ENCODE assay signal across 1 cellular context in the genomic region with DNA sequence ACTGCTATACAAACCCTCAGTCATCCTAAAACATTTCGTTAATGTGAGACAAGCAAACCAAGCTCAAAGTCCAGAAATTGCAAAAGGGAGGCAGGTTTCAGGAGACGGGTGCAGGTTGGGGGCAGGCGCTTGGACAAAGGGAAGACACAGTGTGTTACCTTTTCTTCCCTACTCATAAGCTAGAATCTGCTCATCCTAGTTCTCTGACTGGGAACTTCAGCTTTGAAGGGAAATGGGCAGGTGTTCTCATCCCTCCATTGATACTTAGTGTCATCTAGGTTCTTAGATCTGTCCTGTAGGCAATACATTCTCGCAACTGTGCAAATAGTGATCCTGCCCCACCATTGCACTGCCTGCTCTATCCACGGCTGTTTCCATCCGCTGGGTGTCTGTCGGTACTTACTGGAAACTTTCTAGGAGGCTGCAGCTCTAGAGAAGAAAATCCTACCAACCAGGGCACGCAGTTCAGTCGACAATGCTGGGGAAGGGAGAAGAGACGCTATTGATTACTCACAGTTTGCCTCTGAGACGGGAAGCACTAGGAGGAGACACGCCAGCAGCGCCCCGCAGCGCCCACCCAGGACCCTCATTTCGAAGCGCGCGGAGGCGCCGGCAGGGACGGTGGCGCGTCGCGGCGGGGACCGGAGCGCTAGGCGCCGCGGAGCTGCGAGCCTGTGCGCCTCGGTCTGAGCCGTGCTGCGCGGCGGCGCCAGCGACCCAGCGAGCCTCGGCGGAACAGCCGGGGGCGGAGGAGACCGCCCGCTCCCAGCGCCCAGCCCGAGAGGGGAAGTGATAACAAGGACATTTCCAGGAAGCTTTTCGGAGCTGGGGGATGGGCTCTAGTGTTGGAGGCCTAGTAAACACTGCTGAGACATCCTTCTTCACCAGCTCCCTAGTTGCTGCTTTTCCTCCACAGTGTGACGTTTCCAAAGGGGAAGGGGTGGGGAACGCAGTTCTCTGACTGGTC.
TF ChIP-seq lines count a peak whose summit lies in the region.

Gene PROS1 (minus strand): TSS at position 737 of the 967 bp plus-strand sequence. CDS start 147 bp downstream, at position 590.

TF ChIP-seq in HepG2, 621 proteins besides CTCF, POLR2A, EP300 and RAD21 (continued from another document and continues in another):
- peak; percentile 73; the same call in 1 of the 2 replicates for TF ChIP-seq ARID4A (CRISPR knock-in tag; IDR thresholded peaks at IDR 0.05; ENCODE audit: borderline replicate concordance)
- peak; percentile 94 for TF ChIP-seq RBFOX2 (IDR thresholded peaks at IDR 0.05; ENCODE audit: low read depth, low read length)
- peak; percentile 64; the same call in 1 of the 2 replicates for TF ChIP-seq HDAC2 (CRISPR knock-in tag; IDR thresholded peaks at IDR 0.05)
- TF ChIP-seq RFXAP (CRISPR knock-in tag; IDR thresholded peaks at IDR 0.05; ENCODE audit: borderline replicate concordance): no peak; the same call in 1 of the 2 replicates
- no peak for TF ChIP-seq SOX13 (IDR thresholded peaks at IDR 0.05)
- peak in 1 of 2 experiments; percentile 46; a peak in 1 of 4 replicates for TF ChIP-seq SOX13 (CRISPR knock-in tag; conservative IDR thresholded peaks at IDR 0.05 in 1 of 2, IDR thresholded peaks at IDR 0.05 in 1 of 2)
- TF ChIP-seq GATAD2A (CRISPR knock-in tag; IDR thresholded peaks at IDR 0.05): 0 out of 2 replicates have a peak, but pooled peaks have one; percentile 16
- peak; percentile 73; the same call in 1 of the 2 replicates for TF ChIP-seq HDAC1 (CRISPR knock-in tag; IDR thresholded peaks at IDR 0.05)
- TF ChIP-seq TIGD3 (CRISPR knock-in tag; IDR thresholded peaks at IDR 0.05; ENCODE audit: borderline replicate concordance): peak; percentile 63; the same call in 1 of the 2 replicates
- TF ChIP-seq, protein P1, sequence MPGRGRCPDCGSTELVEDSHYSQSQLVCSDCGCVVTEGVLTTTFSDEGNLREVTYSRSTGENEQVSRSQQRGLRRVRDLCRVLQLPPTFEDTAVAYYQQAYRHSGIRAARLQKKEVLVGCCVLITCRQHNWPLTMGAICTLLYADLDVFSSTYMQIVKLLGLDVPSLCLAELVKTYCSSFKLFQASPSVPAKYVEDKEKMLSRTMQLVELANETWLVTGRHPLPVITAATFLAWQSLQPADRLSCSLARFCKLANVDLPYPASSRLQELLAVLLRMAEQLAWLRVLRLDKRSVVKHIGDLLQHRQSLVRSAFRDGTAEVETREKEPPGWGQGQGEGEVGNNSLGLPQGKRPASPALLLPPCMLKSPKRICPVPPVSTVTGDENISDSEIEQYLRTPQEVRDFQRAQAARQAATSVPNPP (CRISPR knock-in tag; IDR thresholded peaks at IDR 0.05): peak; percentile 52; the same call in 1 of the 2 replicates
- TF ChIP-seq, protein P2, sequence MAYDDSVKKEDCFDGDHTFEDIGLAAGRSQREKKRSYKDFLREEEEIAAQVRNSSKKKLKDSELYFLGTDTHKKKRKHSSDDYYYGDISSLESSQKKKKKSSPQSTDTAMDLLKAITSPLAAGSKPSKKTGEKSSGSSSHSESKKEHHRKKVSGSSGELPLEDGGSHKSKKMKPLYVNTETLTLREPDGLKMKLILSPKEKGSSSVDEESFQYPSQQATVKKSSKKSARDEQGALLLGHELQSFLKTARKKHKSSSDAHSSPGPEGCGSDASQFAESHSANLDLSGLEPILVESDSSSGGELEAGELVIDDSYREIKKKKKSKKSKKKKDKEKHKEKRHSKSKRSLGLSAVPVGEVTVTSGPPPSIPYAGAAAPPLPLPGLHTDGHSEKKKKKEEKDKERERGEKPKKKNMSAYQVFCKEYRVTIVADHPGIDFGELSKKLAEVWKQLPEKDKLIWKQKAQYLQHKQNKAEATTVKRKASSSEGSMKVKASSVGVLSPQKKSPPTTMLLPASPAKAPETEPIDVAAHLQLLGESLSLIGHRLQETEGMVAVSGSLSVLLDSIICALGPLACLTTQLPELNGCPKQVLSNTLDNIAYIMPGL (CRISPR knock-in tag; IDR thresholded peaks at IDR 0.05; ENCODE audit: borderline replicate concordance in 1 of 2, low read depth in 1 of 2): peak; percentile 27 to 73; a peak in 3 of 4 replicates
- peak; percentile 62; the same call in 1 of the 2 replicates for TF ChIP-seq DNMT1 (CRISPR knock-in tag; IDR thresholded peaks at IDR 0.05)
- TF ChIP-seq, protein P3, sequence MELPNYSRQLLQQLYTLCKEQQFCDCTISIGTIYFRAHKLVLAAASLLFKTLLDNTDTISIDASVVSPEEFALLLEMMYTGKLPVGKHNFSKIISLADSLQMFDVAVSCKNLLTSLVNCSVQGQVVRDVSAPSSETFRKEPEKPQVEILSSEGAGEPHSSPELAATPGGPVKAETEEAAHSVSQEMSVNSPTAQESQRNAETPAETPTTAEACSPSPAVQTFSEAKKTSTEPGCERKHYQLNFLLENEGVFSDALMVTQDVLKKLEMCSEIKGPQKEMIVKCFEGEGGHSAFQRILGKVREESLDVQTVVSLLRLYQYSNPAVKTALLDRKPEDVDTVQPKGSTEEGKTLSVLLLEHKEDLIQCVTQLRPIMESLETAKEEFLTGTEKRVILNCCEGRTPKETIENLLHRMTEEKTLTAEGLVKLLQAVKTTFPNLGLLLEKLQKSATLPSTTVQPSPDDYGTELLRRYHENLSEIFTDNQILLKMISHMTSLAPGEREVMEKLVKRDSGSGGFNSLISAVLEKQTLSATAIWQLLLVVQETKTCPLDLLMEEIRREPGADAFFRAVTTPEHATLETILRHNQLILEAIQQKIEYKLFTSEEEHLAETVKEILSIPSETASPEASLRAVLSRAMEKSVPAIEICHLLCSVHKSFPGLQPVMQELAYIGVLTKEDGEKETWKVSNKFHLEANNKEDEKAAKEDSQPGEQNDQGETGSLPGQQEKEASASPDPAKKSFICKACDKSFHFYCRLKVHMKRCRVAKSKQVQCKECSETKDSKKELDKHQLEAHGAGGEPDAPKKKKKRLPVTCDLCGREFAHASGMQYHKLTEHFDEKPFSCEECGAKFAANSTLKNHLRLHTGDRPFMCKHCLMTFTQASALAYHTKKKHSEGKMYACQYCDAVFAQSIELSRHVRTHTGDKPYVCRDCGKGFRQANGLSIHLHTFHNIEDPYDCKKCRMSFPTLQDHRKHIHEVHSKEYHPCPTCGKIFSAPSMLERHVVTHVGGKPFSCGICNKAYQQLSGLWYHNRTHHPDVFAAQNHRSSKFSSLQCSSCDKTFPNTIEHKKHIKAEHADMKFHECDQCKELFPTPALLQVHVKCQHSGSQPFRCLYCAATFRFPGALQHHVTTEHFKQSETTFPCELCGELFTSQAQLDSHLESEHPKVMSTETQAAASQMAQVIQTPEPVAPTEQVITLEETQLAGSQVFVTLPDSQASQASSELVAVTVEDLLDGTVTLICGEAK (IDR thresholded peaks at IDR 0.05): no peak
- TF ChIP-seq, protein P3 (CRISPR knock-in tag; IDR thresholded peaks at IDR 0.05): peak; percentile 71; the same call in 1 of the 2 replicates
- no peak for TF ChIP-seq ATRX (CRISPR knock-in tag; IDR thresholded peaks at IDR 0.05; ENCODE audit: borderline replicate concordance)
- 0 out of 2 replicates have a peak, but pooled peaks have one; percentile 52 for TF ChIP-seq ZNF749 (CRISPR knock-in tag; IDR thresholded peaks at IDR 0.05; ENCODE audit: borderline replicate concordance)
- no peak for TF ChIP-seq ZNF350 (CRISPR knock-in tag; IDR thresholded peaks at IDR 0.05; ENCODE audit: borderline replicate concordance, low read depth)
- peak; percentile 49; the same call in 1 of the 2 replicates for TF ChIP-seq ZNF274 (CRISPR knock-in tag; IDR thresholded peaks at IDR 0.05)
- TF ChIP-seq ZNF143 (CRISPR knock-in tag; IDR thresholded peaks at IDR 0.05): no peak
- TF ChIP-seq U2AF1 (optimal IDR thresholded peaks at IDR 0.05; ENCODE audit: low read depth, low read length): no peak
- TF ChIP-seq ZNF225 (CRISPR knock-in tag; IDR thresholded peaks at IDR 0.05): peak; percentile 71; the same call in 1 of the 2 replicates
- TF ChIP-seq ESRRA (CRISPR knock-in tag; IDR thresholded peaks at IDR 0.05; ENCODE audit: low read depth): 0 out of 2 replicates have a peak, but pooled peaks have one; percentile 11
- TF ChIP-seq ZNF367 (CRISPR knock-in tag; IDR thresholded peaks at IDR 0.05; ENCODE audit: borderline replicate concordance): no peak
- TF ChIP-seq NCOA1 (CRISPR knock-in tag; IDR thresholded peaks at IDR 0.05): peak; percentile 60; the same call in 1 of the 2 replicates
- TF ChIP-seq ZNF101 (CRISPR knock-in tag; IDR thresholded peaks at IDR 0.05; ENCODE audit: borderline replicate concordance, low read depth): no peak
- TF ChIP-seq ZNF276 (CRISPR knock-in tag; IDR thresholded peaks at IDR 0.05; ENCODE audit: low read depth): no peak
- TF ChIP-seq ZNF501 (CRISPR knock-in tag; IDR thresholded peaks at IDR 0.05): peak; percentile 43; the same call in 1 of the 2 replicates
- 0 out of 2 replicates have a peak, but pooled peaks have one; percentile 32 for TF ChIP-seq MIXL1 (CRISPR knock-in tag; IDR thresholded peaks at IDR 0.05)
- 0 out of 2 replicates have a peak, but pooled peaks have one; percentile 18 for TF ChIP-seq KDM1A (CRISPR knock-in tag; IDR thresholded peaks at IDR 0.05)
- peak; percentile 22 for TF ChIP-seq ZNF781 (CRISPR knock-in tag; IDR thresholded peaks at IDR 0.05; ENCODE audit: borderline replicate concordance, not compliant biosample characterization)
- TF ChIP-seq ZKSCAN1 (IDR thresholded peaks at IDR 0.05; ENCODE audit: low read length): no peak
